Comparison of ENCODE assay signal across 10 cellular contexts in the genomic region with DNA sequence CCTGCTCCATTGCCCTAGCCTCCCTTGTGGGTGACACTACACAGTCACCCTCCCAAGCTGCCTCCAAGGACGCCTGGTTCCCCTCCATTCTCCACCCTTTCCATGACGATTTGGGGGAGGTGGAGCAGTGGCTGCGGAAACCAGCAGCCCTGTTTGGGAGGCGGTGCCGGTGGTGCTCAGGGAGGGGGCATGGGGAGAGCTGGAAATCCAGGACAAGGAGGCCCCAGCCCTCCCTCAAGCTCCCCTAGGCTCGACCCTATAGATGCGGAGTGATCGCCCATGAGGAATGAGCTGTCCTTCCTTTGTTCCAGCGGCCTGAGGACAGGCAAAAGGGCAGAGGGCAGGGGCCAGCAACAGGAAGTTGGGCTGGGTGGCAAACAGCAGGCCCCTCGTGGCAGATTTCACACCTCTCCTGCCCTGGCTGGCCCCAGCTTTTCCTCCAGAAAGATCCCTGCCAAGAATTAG. TPM values are rescaled to one million over a fixed set of nuclear protein-coding genes. Genes with fewer than 3 reads are reported as not detected.
DNase-seq lines count a peak whose midpoint lies in the region; ATAC-seq and TF ChIP-seq lines count a peak whose summit lies in the region.
"Had no signal": no experiment of that assay in that cellular context is flagged by ENCODE, and none has a peak within 500 bp of the region (broad histone marks: within the 10 kb centered on the region; RNA-seq: fewer than 3 reads in every experiment).

No MANE protein-coding gene starts in this region.

- H3K27ac ChIP-seq in left ventricle myocardium inferior (replicated peaks): peak overlapping the region; percentile 82
- peak overlapping the region in 3 of 4 donors; percentile 26 to 58 (median 50) for H3K27ac ChIP-seq in gastrocnemius medialis
- H3K27ac ChIP-seq: 22Rv1, suprapubic skin had no signal

- H3K27me3 ChIP-seq in left ventricle myocardium inferior (ENCODE audit: low read depth) (no peaks in the 10 kb centered on the region), gastrocnemius medialis (no peaks in the 10 kb centered on the region)
- H3K27me3 ChIP-seq: suprapubic skin had no signal

- ATAC-seq in gastrocnemius medialis (no peak), HG03175 (IDR thresholded peaks at IDR 0.05; ENCODE audit: unreplicated experiment) (no peak), HG02870 (IDR thresholded peaks at IDR 0.05; ENCODE audit: unreplicated experiment) (no peak)

- no peak overlapping the region for H3K4me3 Mint-ChIP-seq in T-helper 1 cell treated with Interleukin-12 subunit alpha and Interleukin-12 subunit beta and Interleukin-4 antibody, amounts not matched to agents 30 μg/mL and 1 μg/mL, for 36 hours
- no peak overlapping the region for H3K4me3 Mint-ChIP-seq in activated CD4-positive, alpha-beta memory T cell treated with anti-CD3 and anti-CD28 coated beads for 36 hours

- intact Hi-C loops in activated CD4-positive, alpha-beta memory T cell treated with anti-CD3 and anti-CD28 coated beads for 36 hours (cut with micrococcal nuclease): no loop called here
- intact Hi-C loops in left ventricle myocardium inferior (cut with micrococcal nuclease) (no loop called here), gastrocnemius medialis (cut with DNase I; ENCODE audit: low total_unique reads) (no loop called here)

- H3K4me3 ChIP-seq in left ventricle myocardium inferior: no peak overlapping the region
- no peak overlapping the region for H3K4me3 ChIP-seq in gastrocnemius medialis
- H3K4me3 ChIP-seq: suprapubic skin had no signal

- TF ChIP-seq POLR2A in gastrocnemius medialis (IDR thresholded peaks at IDR 0.05): no peak

- H3K27ac Mint-ChIP-seq in T-helper 1 cell treated with Interleukin-12 subunit alpha and Interleukin-12 subunit beta and Interleukin-4 antibody, amounts not matched to agents 30 μg/mL and 1 μg/mL, for 36 hours: peak overlapping the region; percentile 41
- H3K27ac Mint-ChIP-seq in activated CD4-positive, alpha-beta memory T cell treated with anti-CD3 and anti-CD28 coated beads for 36 hours: peak overlapping the region; percentile 82

- H3K4me1 ChIP-seq in left ventricle myocardium inferior: peaks cover 39% of the 10 kb centered on the region
- H3K4me1 ChIP-seq in gastrocnemius medialis: no peaks in the 10 kb centered on the region

- peaks cover 17% of the 10 kb centered on the region for H3K36me3 Mint-ChIP-seq in T-helper 1 cell treated with Interleukin-12 subunit alpha and Interleukin-12 subunit beta and Interleukin-4 antibody, amounts not matched to agents 30 μg/mL and 1 μg/mL, for 36 hours (ENCODE audit: low read depth)
- H3K36me3 Mint-ChIP-seq in activated CD4-positive, alpha-beta memory T cell treated with anti-CD3 and anti-CD28 coated beads for 36 hours: peaks cover 13% of the 10 kb centered on the region

- POLR2A ChIA-PET in activated CD4-positive, alpha-beta memory T cell treated with anti-CD3 and anti-CD28 coated beads for 36 hours (lab: Charles Lee): interaction anchor here (0.6 to 3.9 kb wide), 3 partner anchors 12 to 23 kb away, joined by 3 to 21 read pairs (median 4); partner anchors contain the start of gene ARHGAP4

- in situ Hi-C loops in gastrocnemius medialis (cut with MboI; ENCODE audit: low sequenced_read_pairs in 4 of 4): loop anchor here in 1 of 4 donors (25.0 kb wide), 1 partner anchor 161 kb away; the partner anchor contains the start of genes IDH3G, SRPK3 and SSR4

- H3K9me3 ChIP-seq in left ventricle myocardium inferior (replicated peaks) (no peaks in the 10 kb centered on the region), gastrocnemius medialis (no peaks in the 10 kb centered on the region)
- H3K9me3 ChIP-seq: suprapubic skin had no signal

- TF ChIP-seq CTCF in left ventricle myocardium inferior (IDR thresholded peaks at IDR 0.05; ENCODE audit: borderline replicate concordance): no peak
- TF ChIP-seq CTCF in gastrocnemius medialis (IDR thresholded peaks at IDR 0.05 in 4 of 5, conservative IDR thresholded peaks at IDR 0.05 in 1 of 5): no peak

- DNase-seq in T-helper 1 cell (no peak), left ventricle myocardium inferior (no peak), gastrocnemius medialis (no peak), HPDE6-E6E7 (ENCODE audit: extremely low spot score) (no peak)
- no peak for DNase-seq in activated CD4-positive, alpha-beta memory T cell treated with anti-CD3 and anti-CD28 coated beads for 36 hours

- CTCF ChIA-PET in activated CD4-positive, alpha-beta memory T cell treated with anti-CD3 and anti-CD28 coated beads for 36 hours (lab: Charles Lee): interaction anchor here (1.8 to 5.5 kb wide), 6 partner anchors 14 to 184 kb away, joined by 5 to 93 read pairs (median 25); partner anchors contain the start of genes ARHGAP4, NAA10 and PLXNB3

- no peaks in the 10 kb centered on the region for H3K27me3 Mint-ChIP-seq in T-helper 1 cell treated with Interleukin-12 subunit alpha and Interleukin-12 subunit beta and Interleukin-4 antibody, amounts not matched to agents 30 μg/mL and 1 μg/mL, for 36 hours (ENCODE audit: low read depth)
- H3K27me3 Mint-ChIP-seq in activated CD4-positive, alpha-beta memory T cell treated with anti-CD3 and anti-CD28 coated beads for 36 hours: no peaks in the 10 kb centered on the region

- H3K36me3 ChIP-seq in left ventricle myocardium inferior (peaks cover 37% of the 10 kb centered on the region), gastrocnemius medialis (peaks cover 0 to 46% of the 10 kb centered on the region in 2 donors)

- H3K9me3 Mint-ChIP-seq in T-helper 1 cell treated with Interleukin-12 subunit alpha and Interleukin-12 subunit beta and Interleukin-4 antibody, amounts not matched to agents 30 μg/mL and 1 μg/mL, for 36 hours: no peaks in the 10 kb centered on the region
- no peaks in the 10 kb centered on the region for H3K9me3 Mint-ChIP-seq in activated CD4-positive, alpha-beta memory T cell treated with anti-CD3 and anti-CD28 coated beads for 36 hours

- H3K4me1 Mint-ChIP-seq in T-helper 1 cell treated with Interleukin-12 subunit alpha and Interleukin-12 subunit beta and Interleukin-4 antibody, amounts not matched to agents 30 μg/mL and 1 μg/mL, for 36 hours (ENCODE audit: low read depth): peaks cover 14% of the 10 kb centered on the region
- peaks cover 7% of the 10 kb centered on the region for H3K4me1 Mint-ChIP-seq in activated CD4-positive, alpha-beta memory T cell treated with anti-CD3 and anti-CD28 coated beads for 36 hours (ENCODE audit: low read depth)

RNA-seq across cellular contexts. Expression of gene RENBP, which starts 3.6 kb away (rescaled TPM):
- 1 to 10 TPM; 8.2 to 8.4 TPM for total RNA-seq in activated CD4-positive, alpha-beta memory T cell treated with anti-CD3 and anti-CD28 coated beads for 36 hours
- 7.5 TPM for total RNA-seq in left ventricle myocardium inferior
- 1 to 10 TPM; 1.8 to 2.6 (median 2.0) TPM for total RNA-seq in gastrocnemius medialis

RNA-seq across cellular contexts. Expression of gene NAA10, which starts 13.2 kb away (rescaled TPM):
- 100 to 1,000 TPM; 106 to 115 TPM for total RNA-seq in activated CD4-positive, alpha-beta memory T cell treated with anti-CD3 and anti-CD28 coated beads for 36 hours
- 67.1 TPM for total RNA-seq in left ventricle myocardium inferior
- total RNA-seq in gastrocnemius medialis: 100 to 1,000 TPM in 2 of 4 donors, 10 to 100 TPM in 2; 76.3 to 175 (median 111) TPM

RNA-seq across cellular contexts. Expression of gene ARHGAP4, which starts 22.0 kb away (rescaled TPM):
- 100 to 1,000 TPM; 151 to 160 TPM for total RNA-seq in activated CD4-positive, alpha-beta memory T cell treated with anti-CD3 and anti-CD28 coated beads for 36 hours
- total RNA-seq in left ventricle myocardium inferior: 10.0 TPM
- total RNA-seq in gastrocnemius medialis: 10 to 100 TPM in 1 of 4 donors, 1 to 10 TPM in 3; 2.6 to 10.7 (median 4.4) TPM

RNA-seq across cellular contexts. Expression of gene HCFC1, which starts 23.6 kb away (rescaled TPM):
- total RNA-seq in activated CD4-positive, alpha-beta memory T cell treated with anti-CD3 and anti-CD28 coated beads for 36 hours: 10 to 100 TPM; 90.4 to 93.0 TPM
- 28.4 TPM for total RNA-seq in left ventricle myocardium inferior
- total RNA-seq in gastrocnemius medialis: 10 to 100 TPM; 15.9 to 56.4 (median 51.8) TPM

RNA-seq across cellular contexts. Expression of gene TMEM187, which starts 24.5 kb away (rescaled TPM):
- total RNA-seq in activated CD4-positive, alpha-beta memory T cell treated with anti-CD3 and anti-CD28 coated beads for 36 hours: 1 to 10 TPM; 8.6 to 9.1 TPM
- total RNA-seq in left ventricle myocardium inferior (6.4 TPM), gastrocnemius medialis (1 to 10 TPM; 1.3 to 8.6 (median 3.8) TPM)

Comparison
In these comparisons a context has a peak if more than half of its experiments do, and no peak if none do; other contexts are left out.
1. RNA of gene ARHGAP4, which starts 22.0 kb away (total RNA-seq): 151 to 160 TPM in activated CD4-positive, alpha-beta memory T cell treated with anti-CD3 and anti-CD28 coated beads for 36 hours; 10.0 TPM in left ventricle myocardium inferior (single experiment) and 2.6 to 10.7 TPM in gastrocnemius medialis; every median in the first group is over 10 times any median in the second.